Comparison of ENCODE assay signal across 9 cellular contexts in genomic region chr10:72186633-72187330, GRCh38. TPM values are rescaled to one million over a fixed set of nuclear protein-coding genes. Genes with fewer than 3 reads are reported as not detected.
DNase-seq lines count a peak whose midpoint lies in the region; ATAC-seq lines count a peak whose summit lies in the region.
"Had no signal": no experiment of that assay in that cellular context is flagged by ENCODE, and none has a peak within 500 bp of the region (broad histone marks: within the 10 kb centered on the region; RNA-seq: fewer than 3 reads in every experiment).

No MANE protein-coding gene starts in this region.

- intact Hi-C loops in left cardiac atrium (cut with DNase I): no loop called here

- DNase-seq in CMK (ENCODE audit: low read depth) (peak; percentile 8), left cardiac atrium (peak; percentile 60), pulmonary artery endothelial cell (ENCODE audit: low read depth, low spot score) (peak; percentile 37), C1 segment of cervical spinal cord (lab: John Stamatoyannopoulos, UW) (no peak), SIG-M5 (lab: John Stamatoyannopoulos, UW) (no peak)
- no peak for DNase-seq in activated naive CD8-positive, alpha-beta T cell treated with anti-CD3 and anti-CD28 coated beads for 36 hours
- DNase-seq: activated CD8-positive, alpha-beta memory T cell treated with anti-CD3 and anti-CD28 coated beads, Interleukin-2, amount 50 U/mL, for 48 hours had no signal

- ATAC-seq in left cardiac atrium: peak; percentile 95 to 97
- ATAC-seq in HG03565 (IDR thresholded peaks at IDR 0.05; ENCODE audit: unreplicated experiment): no peak
- no peak for ATAC-seq in HG03469 (IDR thresholded peaks at IDR 0.05; ENCODE audit: unreplicated experiment)

- H3K9me3 Mint-ChIP-seq in activated naive CD8-positive, alpha-beta T cell treated with anti-CD3 and anti-CD28 coated beads for 36 hours: peaks cover 6% of the 10 kb centered on the region

- no peaks in the 10 kb centered on the region for H3K27me3 Mint-ChIP-seq in activated naive CD8-positive, alpha-beta T cell treated with anti-CD3 and anti-CD28 coated beads for 36 hours

- H3K36me3 Mint-ChIP-seq in activated naive CD8-positive, alpha-beta T cell treated with anti-CD3 and anti-CD28 coated beads for 36 hours: peaks cover 33% of the 10 kb centered on the region

- peaks cover 8% of the 10 kb centered on the region for H3K4me1 Mint-ChIP-seq in activated naive CD8-positive, alpha-beta T cell treated with anti-CD3 and anti-CD28 coated beads for 36 hours

- no peak overlapping the region for H3K4me3 Mint-ChIP-seq in activated naive CD8-positive, alpha-beta T cell treated with anti-CD3 and anti-CD28 coated beads for 36 hours

- H3K27ac Mint-ChIP-seq in activated naive CD8-positive, alpha-beta T cell treated with anti-CD3 and anti-CD28 coated beads for 36 hours: peak overlapping the region; percentile 6

RNA-seq across cellular contexts. Expression of gene ANAPC16, which starts 29.0 kb away (rescaled TPM):
- 10 to 100 TPM; 71.0 to 81.8 TPM for total RNA-seq in activated naive CD8-positive, alpha-beta T cell treated with anti-CD3 and anti-CD28 coated beads for 36 hours
- 100 to 1,000 TPM; 155 to 168 TPM for total RNA-seq in left cardiac atrium
- total RNA-seq in pulmonary artery endothelial cell: 48.9 and 59.8 TPM in 2 replicates

RNA-seq across cellular contexts. Expression of gene ASCC1, which starts 29.3 kb away (rescaled TPM):
- total RNA-seq in activated naive CD8-positive, alpha-beta T cell treated with anti-CD3 and anti-CD28 coated beads for 36 hours: 10 to 100 TPM; 57.3 to 57.7 TPM
- total RNA-seq in left cardiac atrium (10 to 100 TPM; 25.2 to 28.1 TPM), pulmonary artery endothelial cell (26.0 and 26.8 TPM in 2 replicates)

Comparison
In these comparisons a context has a peak if more than half of its experiments do, and no peak if none do; other contexts are left out.
1. DNase-seq: peak in CMK (single experiment), left cardiac atrium (single experiment) and pulmonary artery endothelial cell (single experiment); none in activated naive CD8-positive, alpha-beta T cell treated with anti-CD3 and anti-CD28 coated beads for 36 hours (single experiment), C1 segment of cervical spinal cord (0 of 14) and SIG-M5 (single experiment).
2. ATAC-seq: peak in left cardiac atrium (2 of 2); none in HG03565 (single experiment) and HG03469 (single experiment).